Comparison of ENCODE assay signal across 9 cellular contexts in the genomic region with DNA sequence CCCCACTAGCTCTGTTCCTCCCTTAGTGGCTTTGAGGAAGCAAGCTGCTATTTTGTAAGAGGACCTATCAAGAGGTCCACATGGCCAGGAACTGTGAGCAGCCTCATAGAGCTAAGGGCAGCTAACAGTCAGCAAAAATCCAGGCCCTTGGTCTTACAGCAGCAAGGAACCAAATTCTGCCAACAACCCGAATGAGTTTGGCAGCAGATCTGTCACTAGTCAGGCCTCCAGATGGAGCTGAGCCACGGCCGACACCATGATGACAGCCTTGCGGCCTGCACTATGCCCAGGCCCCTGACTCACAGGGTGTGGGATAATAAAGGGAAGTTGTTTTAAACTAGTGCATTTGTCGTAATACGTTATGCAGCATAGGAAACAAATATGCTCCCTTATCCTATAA. TPM values are rescaled to one million over a fixed set of nuclear protein-coding genes. Genes with fewer than 3 reads are reported as not detected.
DNase-seq lines count a peak whose midpoint lies in the region; ATAC-seq and TF ChIP-seq lines count a peak whose summit lies in the region.
"Had no signal": no experiment of that assay in that cellular context is flagged by ENCODE, and none has a peak within 500 bp of the region (broad histone marks: within the 10 kb centered on the region; RNA-seq: fewer than 3 reads in every experiment).

No MANE protein-coding gene starts in this region.

- no peaks in the 10 kb centered on the region for H3K4me1 ChIP-seq in ovary (ENCODE audit: insufficient read depth)
- H3K4me1 ChIP-seq: SJSA1 had no signal

- H3K27me3 ChIP-seq in ovary = no peaks in the 10 kb centered on the region
- H3K27me3 ChIP-seq: SJSA1 had no signal

- 35 to 53% (median 48%) methylated on average over 6 of the region's 6 CpGs for WGBS in ovary, 3 donors

- H3K4me1 Mint-ChIP-seq in T-helper 17 cell = no peaks in the 10 kb centered on the region

- H3K9me3 ChIP-seq in T-helper 17 cell (ENCODE audit: control insufficient read depth, low read length, poor library complexity, severe bottlenecking) = no peaks in the 10 kb centered on the region
- H3K9me3 ChIP-seq in ovary = no peaks in the 10 kb centered on the region
- H3K9me3 ChIP-seq: SJSA1 had no signal

- H3K36me3 ChIP-seq in ovary = no peaks in the 10 kb centered on the region
- H3K36me3 ChIP-seq: SJSA1 had no signal

- H3K4me3 ChIP-seq in fibroblast of pulmonary artery (replicated peaks; ENCODE audit: low read depth, low read length) (no peak overlapping the region), ovary (no peak overlapping the region)
- H3K4me3 ChIP-seq: SJSA1 had no signal

- no peak overlapping the region for H3K27ac ChIP-seq in ovary
- H3K27ac ChIP-seq: SJSA1 had no signal

- ATAC-seq in T-helper 17 cell (peak; percentile 65), HG03469 (IDR thresholded peaks at IDR 0.05; ENCODE audit: unreplicated experiment) (no peak)

- no peak overlapping the region for H3K4me3 Mint-ChIP-seq in T-helper 17 cell

- intact Hi-C loops in ovary (cut with DNase I) = no loop called here

- H3K27me3 Mint-ChIP-seq in T-helper 17 cell = peaks cover 4% of the 10 kb centered on the region

- no peak overlapping the region for H3K27ac Mint-ChIP-seq in T-helper 17 cell

- TF ChIP-seq CTCF in fibroblast of pulmonary artery (IDR thresholded peaks at IDR 0.05; ENCODE audit: low read length, missing control alignments) = no peak
- TF ChIP-seq CTCF in ovary (IDR thresholded peaks at IDR 0.05) = no peak

- peaks cover 3% of the 10 kb centered on the region for H3K36me3 Mint-ChIP-seq in T-helper 17 cell (ENCODE audit: low read depth)

- peak; percentile 34 for DNase-seq in CMK (ENCODE audit: low read depth)
- DNase-seq in T-helper 17 cell = no peak
- DNase-seq in fibroblast of pulmonary artery (ENCODE audit: low read depth) = peak; percentile 99
- DNase-seq in ovary = peak; percentile 47 to 71 (median 66)
- DNase-seq in SHP77 treated with DMSO at 0.1 percent for 48 hours (lab: John Stamatoyannopoulos, UW) = no peak
- no peak for DNase-seq in NCI-H2081 (lab: John Stamatoyannopoulos, UW)
- DNase-seq in DMS153 treated with DMSO at 0.1 percent for 48 hours (lab: John Stamatoyannopoulos, UW; ENCODE audit: unreplicated experiment) = no peak

- TF ChIP-seq EP300 in ovary (IDR thresholded peaks at IDR 0.05) = no peak

- TF ChIP-seq POLR2A in ovary (IDR thresholded peaks at IDR 0.05) = no peak

RNA-seq across cellular contexts. Expression of a gene that starts 28.0 kb away (rescaled TPM):
- 100 to 1,000 TPM; 318 to 496 TPM for total RNA-seq in T-helper 17 cell
- total RNA-seq in ovary = 100 to 1,000 TPM; 266 to 526 (median 420) TPM
- polyA plus RNA-seq in ovary = 100 to 1,000 TPM; 500 to 590 TPM

RNA-seq across cellular contexts. Expression of a gene that starts 35.3 kb away (rescaled TPM):
- 10 to 100 TPM; 31.7 to 37.6 TPM for total RNA-seq in T-helper 17 cell
- 10 to 100 TPM; 16.0 to 24.4 (median 18.3) TPM for total RNA-seq in ovary
- 10 to 100 TPM; 13.1 to 13.2 TPM for polyA plus RNA-seq in ovary

Comparison
In these comparisons a context has a peak if more than half of its experiments do, and no peak if none do; other contexts are left out.
1. DNase-seq: peak in CMK (single experiment), fibroblast of pulmonary artery (single experiment) and ovary (5 of 5); none in T-helper 17 cell (0 of 3), SHP77 treated with DMSO at 0.1 percent for 48 hours (single experiment), NCI-H2081 (0 of 2) and DMS153 treated with DMSO at 0.1 percent for 48 hours (single experiment).